ENCODE assay signal across 1 cellular context in genomic region chr16:81095653-81095952, GRCh38.
TF ChIP-seq lines count a peak whose summit lies in the region.

No MANE protein-coding gene starts in this region.

TF ChIP-seq in HepG2, 621 proteins besides CTCF, POLR2A, EP300 and RAD21 (continued from another document and continues in another):
- TF ChIP-seq PATZ1 (CRISPR knock-in tag; IDR thresholded peaks at IDR 0.05), result 0 out of 2 replicates have a peak, but pooled peaks have one; percentile 55
- 0 out of 2 replicates have a peak, but pooled peaks have one; percentile 23 for TF ChIP-seq ZFP37 (CRISPR knock-in tag; IDR thresholded peaks at IDR 0.05; ENCODE audit: borderline replicate concordance)
- no peak for TF ChIP-seq MXD3 (CRISPR knock-in tag; IDR thresholded peaks at IDR 0.05)
- no peak for TF ChIP-seq ZNF709 (CRISPR knock-in tag; IDR thresholded peaks at IDR 0.05)
- no peak for TF ChIP-seq TEAD3 (CRISPR knock-in tag; optimal IDR thresholded peaks at IDR 0.05; ENCODE audit: borderline replicate concordance)
- TF ChIP-seq PTBP1 (IDR thresholded peaks at IDR 0.05; ENCODE audit: low read depth, low read length, poor library complexity, severe bottlenecking), result no peak
- no peak for TF ChIP-seq IRF1 (CRISPR knock-in tag; IDR thresholded peaks at IDR 0.05; ENCODE audit: low read depth)
- no peak for TF ChIP-seq NR3C1 (CRISPR knock-in tag; IDR thresholded peaks at IDR 0.05)
- no peak for TF ChIP-seq ZNF598 (CRISPR knock-in tag; IDR thresholded peaks at IDR 0.05; ENCODE audit: borderline replicate concordance)
- TF ChIP-seq ZNF883 (CRISPR knock-in tag; IDR thresholded peaks at IDR 0.05; ENCODE audit: not compliant biosample characterization), result no peak
- no peak for TF ChIP-seq ZNF503 (CRISPR knock-in tag; IDR thresholded peaks at IDR 0.05)
- 0 out of 2 replicates have a peak, but pooled peaks have one; percentile 77 for TF ChIP-seq ZNF225 (CRISPR knock-in tag; IDR thresholded peaks at IDR 0.05)
- no peak for TF ChIP-seq SNAPC2 (CRISPR knock-in tag; IDR thresholded peaks at IDR 0.05)
- TF ChIP-seq ZNF24 (IDR thresholded peaks at IDR 0.05), result no peak
- no peak for TF ChIP-seq ZNF83 (CRISPR knock-in tag; IDR thresholded peaks at IDR 0.05; ENCODE audit: borderline replicate concordance)
- no peak for TF ChIP-seq ATF7-NPFF (CRISPR knock-in tag; IDR thresholded peaks at IDR 0.05; ENCODE audit: low read depth)
- TF ChIP-seq ZNF562 (CRISPR knock-in tag; IDR thresholded peaks at IDR 0.05; ENCODE audit: borderline replicate concordance), result no peak
- TF ChIP-seq DBP (CRISPR knock-in tag; IDR thresholded peaks at IDR 0.05; ENCODE audit: not compliant biosample characterization), result no peak
- TF ChIP-seq ZNF766 (CRISPR knock-in tag; IDR thresholded peaks at IDR 0.05; ENCODE audit: borderline replicate concordance), result no peak
- TF ChIP-seq TEAD2 (CRISPR knock-in tag; IDR thresholded peaks at IDR 0.05), result no peak
- no peak for TF ChIP-seq CREB3 (CRISPR knock-in tag; IDR thresholded peaks at IDR 0.05)
- TF ChIP-seq GABPA (IDR thresholded peaks at IDR 0.05; ENCODE audit: low read depth, low read length), result no peak
- TF ChIP-seq GABPA (CRISPR knock-in tag; IDR thresholded peaks at IDR 0.05; ENCODE audit: low read depth), result no peak
- TF ChIP-seq HDAC2 (CRISPR knock-in tag; IDR thresholded peaks at IDR 0.05), result no peak
- no peak for TF ChIP-seq ZFP36L1 (CRISPR knock-in tag; IDR thresholded peaks at IDR 0.05)
- no peak for TF ChIP-seq ASH2L (IDR thresholded peaks at IDR 0.05; ENCODE audit: insufficient read length, low read depth, low read length)
- TF ChIP-seq EZH2 (conservative IDR thresholded peaks at IDR 0.05; ENCODE audit: low read depth, low read length), result no peak
- TF ChIP-seq ZNF784 (CRISPR knock-in tag; IDR thresholded peaks at IDR 0.05; ENCODE audit: borderline replicate concordance), result no peak
- no peak for TF ChIP-seq HMG20A (CRISPR knock-in tag; IDR thresholded peaks at IDR 0.05; ENCODE audit: borderline replicate concordance)
- no peak for TF ChIP-seq DDIT3 (CRISPR knock-in tag; IDR thresholded peaks at IDR 0.05)
- TF ChIP-seq ZNF546 (CRISPR knock-in tag; conservative IDR thresholded peaks at IDR 0.05), result no peak
- TF ChIP-seq SNRNP70 (IDR thresholded peaks at IDR 0.05; ENCODE audit: low read depth, low read length), result no peak
- TF ChIP-seq SIN3B (IDR thresholded peaks at IDR 0.05; ENCODE audit: low read length), result 0 out of 2 replicates have a peak, but pooled peaks have one; percentile 31
- TF ChIP-seq NFE2L2 (IDR thresholded peaks at IDR 0.05; ENCODE audit: low read length), result no peak
- TF ChIP-seq ZNF510 (CRISPR knock-in tag; IDR thresholded peaks at IDR 0.05; ENCODE audit: low read depth), result no peak
- TF ChIP-seq CENPBD1 (CRISPR knock-in tag; IDR thresholded peaks at IDR 0.05; ENCODE audit: borderline replicate concordance, low read depth), result no peak
- TF ChIP-seq ZFP36 (IDR thresholded peaks at IDR 0.05; ENCODE audit: borderline replicate concordance, low read depth, low read length, partially characterized antibody), result no peak
- no peak for TF ChIP-seq IRX3 (CRISPR knock-in tag; IDR thresholded peaks at IDR 0.05; ENCODE audit: borderline replicate concordance, low read depth)
- no peak for TF ChIP-seq ZNF33A (CRISPR knock-in tag; IDR thresholded peaks at IDR 0.05; ENCODE audit: borderline replicate concordance)
- TF ChIP-seq ZNF230 (CRISPR knock-in tag; IDR thresholded peaks at IDR 0.05), result no peak
- TF ChIP-seq ZNF572 (CRISPR knock-in tag; IDR thresholded peaks at IDR 0.05), result 0 out of 2 replicates have a peak, but pooled peaks have one; percentile 25
- no peak for TF ChIP-seq ZIK1 (CRISPR knock-in tag; IDR thresholded peaks at IDR 0.05; ENCODE audit: borderline replicate concordance, low read depth)
- no peak for TF ChIP-seq TARDBP (CRISPR knock-in tag; IDR thresholded peaks at IDR 0.05)
- no peak for TF ChIP-seq KLF13 (CRISPR knock-in tag; IDR thresholded peaks at IDR 0.05)
- no peak for TF ChIP-seq ZNF660 (CRISPR knock-in tag; IDR thresholded peaks at IDR 0.05; ENCODE audit: borderline replicate concordance, low read depth)
- TF ChIP-seq AGO1 (IDR thresholded peaks at IDR 0.05; ENCODE audit: low read depth, low read length, poor library complexity, severe bottlenecking), result no peak
- no peak for TF ChIP-seq KIAA2018 (CRISPR knock-in tag; IDR thresholded peaks at IDR 0.05; ENCODE audit: borderline replicate concordance)
- no peak for TF ChIP-seq REPIN1 (CRISPR knock-in tag; IDR thresholded peaks at IDR 0.05; ENCODE audit: borderline replicate concordance, low read depth)
- TF ChIP-seq SMAD3 (CRISPR knock-in tag; IDR thresholded peaks at IDR 0.05), result no peak
- TF ChIP-seq ZNF549 (CRISPR knock-in tag; IDR thresholded peaks at IDR 0.05), result no peak
- no peak for TF ChIP-seq TBP (CRISPR knock-in tag; IDR thresholded peaks at IDR 0.05)
- TF ChIP-seq HES4 (CRISPR knock-in tag; IDR thresholded peaks at IDR 0.05; ENCODE audit: borderline replicate concordance), result no peak
- peak; percentile 21; the same call in 1 of the 2 replicates for TF ChIP-seq ZNF264 (CRISPR knock-in tag; IDR thresholded peaks at IDR 0.05)
- no peak for TF ChIP-seq HOXD1 (CRISPR knock-in tag; IDR thresholded peaks at IDR 0.05)
- TF ChIP-seq CHCHD3 (CRISPR knock-in tag; IDR thresholded peaks at IDR 0.05), result no peak
- TF ChIP-seq NFIB (CRISPR knock-in tag; IDR thresholded peaks at IDR 0.05; ENCODE audit: borderline replicate concordance), result no peak
- no peak for TF ChIP-seq CENPT (CRISPR knock-in tag; IDR thresholded peaks at IDR 0.05; ENCODE audit: low read depth)
- TF ChIP-seq GTF3A (CRISPR knock-in tag; conservative IDR thresholded peaks at IDR 0.05), result no peak
- no peak for TF ChIP-seq ZNF629 (CRISPR knock-in tag; conservative IDR thresholded peaks at IDR 0.05)
